14 cellular contexts compared by ENCODE assay signal in the genomic region with DNA sequence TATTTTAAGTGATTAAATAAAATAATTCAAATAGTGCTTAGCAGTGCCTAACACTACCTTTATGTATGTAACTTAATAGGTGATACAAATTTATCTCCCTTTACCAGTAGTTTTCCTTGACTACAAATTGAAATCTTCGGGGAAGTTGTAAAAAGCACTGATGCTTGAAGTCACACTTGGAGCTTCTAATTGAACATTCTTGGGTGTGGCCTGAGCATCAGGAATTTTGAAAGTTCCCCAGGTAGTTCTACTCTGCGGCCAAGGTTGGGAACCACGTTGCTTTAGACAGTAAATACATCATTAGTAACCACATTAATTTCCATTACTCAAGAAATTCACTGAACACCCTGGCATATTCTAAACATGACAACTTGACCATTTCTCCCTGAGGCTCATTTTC.
DNase-seq lines count a peak whose midpoint lies in the region.
"Had no signal": no experiment of that assay in that cellular context is flagged by ENCODE, and none has a peak within 500 bp of the region (broad histone marks: within the 10 kb centered on the region; RNA-seq: fewer than 3 reads in every experiment).

No MANE protein-coding gene starts in this region.

- DNase-seq in Caki2 (ENCODE audit: low read depth): peak; percentile 50
- peak; percentile 52 for DNase-seq in left kidney (ENCODE audit: low read depth, low spot score)
- peak; percentile 75 for DNase-seq in renal cortical epithelial cell (ENCODE audit: low read depth)
- no peak for DNase-seq in DMS53 treated with DMSO at 0.1 percent for 48 hours (lab: John Stamatoyannopoulos, UW; ENCODE audit: unreplicated experiment)
- no peak for DNase-seq in NOMO-1 treated with DMSO at 0.1 percent for 48 hours (lab: John Stamatoyannopoulos, UW; ENCODE audit: unreplicated experiment)
- DNase-seq: AML-193; Caco-2; CD4-positive, alpha-beta T cell; CD8-positive, alpha-beta T cell; DMS 273 treated with DMSO at 0.1 percent for 48 hours; DMS153; DMS53; DMS79 treated with DMSO at 0.1 percent for 48 hours; GF-D8 had no signal

- in situ Hi-C loops in Caki2 (cut with HindIII; ENCODE audit: low pct_unique_long_range_greater_than_20kb, low sequenced_read_pairs): no loop called here

Comparison
In these comparisons a context has a peak if more than half of its experiments do, and no peak if none do; other contexts are left out.
1. DNase-seq: peak in Caki2 (single experiment), left kidney (single experiment) and renal cortical epithelial cell (single experiment); none in DMS53 treated with DMSO at 0.1 percent for 48 hours (single experiment) and NOMO-1 treated with DMSO at 0.1 percent for 48 hours (single experiment).